22 cellular contexts compared by ENCODE assay signal in the genomic region with DNA sequence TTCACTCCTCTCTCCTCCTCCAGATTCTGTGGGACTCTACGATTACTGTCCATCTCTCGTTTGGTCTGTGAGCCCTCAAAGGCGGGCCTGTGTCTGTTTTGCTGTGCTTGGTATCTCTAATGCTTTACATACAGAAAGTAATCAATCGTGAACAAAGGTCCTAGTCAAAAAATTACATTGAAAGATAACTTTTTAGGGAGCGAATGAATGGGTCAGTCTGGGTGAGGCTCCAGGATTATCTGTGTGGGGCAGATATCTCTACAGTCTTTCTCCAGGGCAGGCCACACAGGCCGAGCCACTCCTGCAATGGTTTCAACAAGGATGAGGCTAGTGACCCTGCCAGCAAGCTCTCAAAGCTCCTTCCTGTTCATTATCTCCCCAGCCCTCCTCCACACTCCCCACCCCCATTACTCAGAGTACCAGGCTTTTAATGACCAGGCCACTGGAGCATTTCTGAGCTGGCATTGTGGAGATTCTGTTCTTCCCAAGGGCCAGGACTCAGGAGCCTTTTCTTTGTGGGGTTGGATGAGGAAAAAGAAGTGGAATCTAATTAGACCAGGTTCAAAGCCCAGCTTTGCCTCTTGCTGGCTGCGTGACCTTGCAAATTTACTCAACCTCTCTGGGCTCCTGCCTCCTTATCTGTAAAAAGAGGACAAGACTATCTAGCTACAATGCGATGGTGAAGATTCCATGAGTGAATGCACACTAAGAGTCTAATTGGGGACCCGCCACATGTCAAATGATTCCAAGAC. TPM values are rescaled to one million over a fixed set of nuclear protein-coding genes. Genes with fewer than 3 reads are reported as not detected.
DNase-seq lines count a peak whose midpoint lies in the region; ATAC-seq, FAIRE-seq and TF ChIP-seq lines count a peak whose summit lies in the region.
"Had no signal": no experiment of that assay in that cellular context is flagged by ENCODE, and none has a peak within 500 bp of the region (broad histone marks: within the 10 kb centered on the region; RNA-seq: fewer than 3 reads in every experiment).

No MANE protein-coding gene starts in this region.

- no peak overlapping the region for H3K4me3 Mint-ChIP-seq in central memory CD8-positive, alpha-beta T cell
- H3K4me3 Mint-ChIP-seq: activated B cell treated with CpG ODN at 0.5 μM for 24 hours; activated CD4-positive, alpha-beta memory T cell treated with anti-CD3 and anti-CD28 coated beads, Interleukin-2, amount 10 ng/mL, durations not matched to agents 7 days and 5 days; activated naive CD4-positive, alpha-beta T cell treated with anti-CD3 and anti-CD28 coated beads for 36 hours; B cell; effector memory CD8-positive, alpha-beta T cell had no signal

- TF ChIP-seq CTCF in vagina (IDR thresholded peaks at IDR 0.05): no peak

- H3K9me3 ChIP-seq in muscle layer of duodenum (ENCODE audit: control insufficient read depth in 1 of 2, low read length in 2 of 2) (no peaks in the 10 kb centered on the region), vagina (no peaks in the 10 kb centered on the region)
- H3K9me3 ChIP-seq: HAP-1, pancreas, upper lobe of left lung had no signal

- DNase-seq in EH (ENCODE audit: low read depth) (peak; percentile 14), NCI-H2029 treated with DMSO at 0.1 percent for 48 hours (lab: John Stamatoyannopoulos, UW) (peak; percentile 53), urothelium cell line (ENCODE audit: low spot score) (no peak), vagina (ENCODE audit: extremely low spot score in 2 of 2) (no peak), cerebellum (ENCODE audit: low spot score) (no peak)
- no peak for DNase-seq in central memory CD8-positive, alpha-beta T cell (ENCODE audit: low spot score in 2 of 2)
- no peak for DNase-seq in activated T-cell treated with anti-CD3 and anti-CD28 coated beads, Interleukin-2, amount 50 U/mL, for 48 hours
- DNase-seq: activated B cell treated with CpG ODN at 0.5 μM for 24 hours; activated CD4-positive, alpha-beta memory T cell treated with anti-CD3 and anti-CD28 coated beads, Interleukin-2, amount 10 ng/mL, durations not matched to agents 7 days and 5 days; activated naive CD4-positive, alpha-beta T cell treated with anti-CD3 and anti-CD28 coated beads for 36 hours; cerebellar nuclear complex; effector memory CD8-positive, alpha-beta T cell; NCI-H1694; pancreas; stimulated activated naive CD4-positive, alpha-beta T cell treated with Interleukin-2 at 50 U/mL for 16 hours; upper lobe of left lung had no signal

- H3K27ac ChIP-seq in muscle layer of duodenum (ENCODE audit: low read length) (peak overlapping the region; percentile 27), vagina (no peak overlapping the region)
- H3K27ac ChIP-seq: pancreas, upper lobe of left lung had no signal

- H3K27ac Mint-ChIP-seq in central memory CD8-positive, alpha-beta T cell (ENCODE audit: low read depth): peak overlapping the region; percentile 10
- H3K27ac Mint-ChIP-seq: activated B cell treated with CpG ODN at 0.5 μM for 24 hours; activated CD4-positive, alpha-beta memory T cell treated with anti-CD3 and anti-CD28 coated beads, Interleukin-2, amount 10 ng/mL, durations not matched to agents 7 days and 5 days; activated naive CD4-positive, alpha-beta T cell treated with anti-CD3 and anti-CD28 coated beads for 36 hours; B cell; effector memory CD8-positive, alpha-beta T cell had no signal

- ATAC-seq in central memory CD8-positive, alpha-beta T cell (replicated peaks; ENCODE audit: extremely low read depth, poor library complexity, severe bottlenecking): no peak
- ATAC-seq: effector memory CD8-positive, alpha-beta T cell; pancreas; sciatic nerve had no signal

- H3K4me1 ChIP-seq in muscle layer of duodenum (ENCODE audit: control insufficient read depth in 1 of 2, insufficient read depth in 2 of 2, low read length in 2 of 2): no peaks in the 10 kb centered on the region
- H3K4me1 ChIP-seq in vagina: no peaks in the 10 kb centered on the region
- H3K4me1 ChIP-seq: HAP-1, pancreas had no signal

- no peak for TF ChIP-seq POLR2A in vagina (IDR thresholded peaks at IDR 0.05)

- intact Hi-C loops in vagina (cut with DNase I): no loop called here

- H3K36me3 Mint-ChIP-seq in central memory CD8-positive, alpha-beta T cell (ENCODE audit: insufficient read depth): peaks cover 4% of the 10 kb centered on the region

- no peak overlapping the region for H3K4me3 ChIP-seq in muscle layer of duodenum (ENCODE audit: low read depth in 1 of 2, low read length in 2 of 2)
- no peak overlapping the region for H3K4me3 ChIP-seq in vagina
- H3K4me3 ChIP-seq: HAP-1, pancreas, upper lobe of left lung had no signal

- no peaks in the 10 kb centered on the region for H3K27me3 Mint-ChIP-seq in central memory CD8-positive, alpha-beta T cell
- H3K27me3 Mint-ChIP-seq: activated B cell treated with CpG ODN at 0.5 μM for 24 hours; activated CD4-positive, alpha-beta memory T cell treated with anti-CD3 and anti-CD28 coated beads, Interleukin-2, amount 10 ng/mL, durations not matched to agents 7 days and 5 days; B cell; effector memory CD8-positive, alpha-beta T cell had no signal

- H3K9me3 Mint-ChIP-seq in central memory CD8-positive, alpha-beta T cell: no peaks in the 10 kb centered on the region
- H3K9me3 Mint-ChIP-seq: activated B cell treated with CpG ODN at 0.5 μM for 24 hours; activated CD4-positive, alpha-beta memory T cell treated with anti-CD3 and anti-CD28 coated beads, Interleukin-2, amount 10 ng/mL, durations not matched to agents 7 days and 5 days; activated naive CD4-positive, alpha-beta T cell treated with anti-CD3 and anti-CD28 coated beads for 36 hours; effector memory CD8-positive, alpha-beta T cell had no signal

- H3K27me3 ChIP-seq in muscle layer of duodenum (ENCODE audit: low read depth, low read length) (no peaks in the 10 kb centered on the region), vagina (no peaks in the 10 kb centered on the region)
- H3K27me3 ChIP-seq: pancreas, upper lobe of left lung had no signal

- no peak for FAIRE-seq in urothelium cell line (lab: Jason Lieb, UNC)
- FAIRE-seq: astrocyte, GM12892, pancreas had no signal

- peaks cover 54% of the 10 kb centered on the region for H3K4me1 Mint-ChIP-seq in central memory CD8-positive, alpha-beta T cell
- H3K4me1 Mint-ChIP-seq: activated B cell treated with CpG ODN at 0.5 μM for 24 hours, B cell had no signal

- H3K36me3 ChIP-seq in muscle layer of duodenum (ENCODE audit: control insufficient read depth in 1 of 2, insufficient read depth in 2 of 2, low read length in 2 of 2): no peaks in the 10 kb centered on the region
- H3K36me3 ChIP-seq in vagina: no peaks in the 10 kb centered on the region
- H3K36me3 ChIP-seq: HAP-1, pancreas, upper lobe of left lung had no signal

RNA-seq across cellular contexts. Expression of a gene that starts 10.2 kb away (rescaled TPM):
- 17.4 TPM for total RNA-seq in vagina
- 2.7 TPM for total RNA-seq in cerebellum

Comparison
In these comparisons a context has a peak if more than half of its experiments do, and no peak if none do; other contexts are left out.
1. DNase-seq: peak in EH (single experiment) and NCI-H2029 treated with DMSO at 0.1 percent for 48 hours (single experiment); none in central memory CD8-positive, alpha-beta T cell (0 of 2), urothelium cell line (single experiment), vagina (0 of 2), cerebellum (single experiment) and activated T-cell treated with anti-CD3 and anti-CD28 coated beads, Interleukin-2, amount 50 U/mL, for 48 hours (0 of 2).